8 cellular contexts compared by ENCODE assay signal in genomic region chr1:202811296-202812175, GRCh38. TPM values are rescaled to one million over a fixed set of nuclear protein-coding genes. Genes with fewer than 3 reads are reported as not detected.
DNase-seq lines count a peak whose midpoint lies in the region; ATAC-seq and TF ChIP-seq lines count a peak whose summit lies in the region.

No MANE protein-coding gene starts in this region.

- H3K79me2 ChIP-seq in fibroblast of lung (ENCODE audit: control insufficient read depth, insufficient read depth, low read length) (peaks cover 16% of the 10 kb centered on the region), neural progenitor cell (ENCODE audit: low read depth) (peaks cover 37% of the 10 kb centered on the region)

- peak overlapping the region; percentile 87 for H3K4me3 Mint-ChIP-seq in activated CD4-positive, alpha-beta memory T cell treated with anti-CD3 and anti-CD28 coated beads for 36 hours
- H3K4me3 Mint-ChIP-seq in neural progenitor cell, result peak overlapping the region; percentile 90

- peaks cover 2% of the 10 kb centered on the region for H3K4me1 ChIP-seq in fibroblast of lung (ENCODE audit: control insufficient read depth, extremely low read depth, insufficient read depth, low read length)
- peaks cover 34% of the 10 kb centered on the region for H3K4me1 ChIP-seq in neural progenitor cell

- H3K27me3 ChIP-seq in fibroblast of lung (ENCODE audit: control insufficient read depth, insufficient read depth, low read length), result peaks cover 2% of the 10 kb centered on the region
- peaks cover 20% of the 10 kb centered on the region for H3K27me3 ChIP-seq in neural progenitor cell

- H3K4me3 ChIP-seq in fibroblast of lung (replicated peaks in 1 of 4; ENCODE audit: control extremely low read depth in 1 of 4, insufficient read depth in 1 of 4, low read depth in 3 of 4, low read length in 4 of 4) (peak overlapping the region; percentile 68 to 85 (median 78)), neural progenitor cell (peak overlapping the region; percentile 96)

- no peaks in the 10 kb centered on the region for H3K9me3 Mint-ChIP-seq in activated CD4-positive, alpha-beta memory T cell treated with anti-CD3 and anti-CD28 coated beads for 36 hours
- H3K9me3 Mint-ChIP-seq in neural progenitor cell, result no peaks in the 10 kb centered on the region

- DNase-seq in NCI-H1436 (lab: John Stamatoyannopoulos, UW) (peak; percentile 26), NCI-H1436 treated with DMSO at 0.1 percent for 48 hours (lab: John Stamatoyannopoulos, UW) (no peak), fibroblast of lung (ENCODE audit: low read depth in 2 of 2) (peak in 1 of 2 donors; percentile 8), neural progenitor cell (ENCODE audit: low spot score) (no peak), mesenteric fat pad (ENCODE audit: low spot score) (no peak), A172 (ENCODE audit: low spot score) (no peak)
- peak; percentile 58 for DNase-seq in activated CD4-positive, alpha-beta memory T cell treated with anti-CD3 and anti-CD28 coated beads for 36 hours

- H3K9ac ChIP-seq in fibroblast of lung (ENCODE audit: insufficient read depth, low read length), result peak overlapping the region; percentile 70
- H3K9ac ChIP-seq in neural progenitor cell, result no peak overlapping the region

- H3K27ac Mint-ChIP-seq in activated CD4-positive, alpha-beta memory T cell treated with anti-CD3 and anti-CD28 coated beads for 36 hours, result peak overlapping the region; percentile 20
- peak overlapping the region; percentile 88 for H3K27ac Mint-ChIP-seq in neural progenitor cell

- H3K27me3 Mint-ChIP-seq in activated CD4-positive, alpha-beta memory T cell treated with anti-CD3 and anti-CD28 coated beads for 36 hours, result no peaks in the 10 kb centered on the region
- peaks cover 17% of the 10 kb centered on the region for H3K27me3 Mint-ChIP-seq in neural progenitor cell (ENCODE audit: insufficient read depth, low read depth)

- peaks cover 26% of the 10 kb centered on the region for H3K4me1 Mint-ChIP-seq in activated CD4-positive, alpha-beta memory T cell treated with anti-CD3 and anti-CD28 coated beads for 36 hours (ENCODE audit: low read depth)
- peaks cover 37% of the 10 kb centered on the region for H3K4me1 Mint-ChIP-seq in neural progenitor cell

- H4K20me1 ChIP-seq in fibroblast of lung (ENCODE audit: control insufficient read depth, extremely low read depth, insufficient read depth, low read length), result no peaks in the 10 kb centered on the region
- H4K20me1 ChIP-seq in neural progenitor cell (ENCODE audit: low read depth), result peaks cover 4% of the 10 kb centered on the region

- H3F3A ChIP-seq in neural progenitor cell (ENCODE audit: low read depth), result peaks cover 21% of the 10 kb centered on the region

- intact Hi-C loops in activated CD4-positive, alpha-beta memory T cell treated with anti-CD3 and anti-CD28 coated beads for 36 hours (cut with micrococcal nuclease), result loop anchor here (2.0 to 5.0 kb wide), 5 partner anchors 41 to 649 kb away; partner anchors contain the start of genes KLHL12, PTPN7 and RABIF

- peaks cover under 1% of the 10 kb centered on the region for H3K36me3 Mint-ChIP-seq in activated CD4-positive, alpha-beta memory T cell treated with anti-CD3 and anti-CD28 coated beads for 36 hours
- peaks cover under 1% of the 10 kb centered on the region for H3K36me3 Mint-ChIP-seq in neural progenitor cell

- no peaks in the 10 kb centered on the region for H3K36me3 ChIP-seq in fibroblast of lung (ENCODE audit: control insufficient read depth, insufficient read depth, low read length)
- H3K36me3 ChIP-seq in neural progenitor cell, result no peaks in the 10 kb centered on the region

- POLR2A ChIA-PET in activated CD4-positive, alpha-beta memory T cell treated with anti-CD3 and anti-CD28 coated beads for 36 hours (lab: Charles Lee), result interaction anchor here (1.2 to 1.6 kb wide), 2 partner anchors 15 to 196 kb away, joined by 4 to 5 read pairs; partner anchors contain the start of gene TMEM183A

- peak; percentile 4 for ATAC-seq in HG03280 (IDR thresholded peaks at IDR 0.05; ENCODE audit: unreplicated experiment)

- H3K9me3 ChIP-seq in fibroblast of lung (ENCODE audit: control insufficient read depth, insufficient read depth, low read depth, low read length) (no peaks in the 10 kb centered on the region), neural progenitor cell (ENCODE audit: low read depth) (no peaks in the 10 kb centered on the region)

- CTCF ChIA-PET in activated CD4-positive, alpha-beta memory T cell treated with anti-CD3 and anti-CD28 coated beads for 36 hours (lab: Charles Lee), result no interaction called here

- no peak overlapping the region for H3K27ac ChIP-seq in fibroblast of lung (ENCODE audit: insufficient read depth, low read length)
- no peak overlapping the region for H3K27ac ChIP-seq in neural progenitor cell

- H3K4me2 ChIP-seq in fibroblast of lung (ENCODE audit: extremely low read depth, insufficient read depth, low read length) (peak overlapping the region; percentile 99), neural progenitor cell (peak overlapping the region; percentile 98)

- TF ChIP-seq CTCF in fibroblast of lung (conservative IDR thresholded peaks at IDR 0.05 in 1 of 2, IDR thresholded peaks at IDR 0.05 in 1 of 2; ENCODE audit: low read depth in 1 of 2, low read length in 2 of 2) (no peak), neural progenitor cell (IDR thresholded peaks at IDR 0.05) (no peak)

- H2AFZ ChIP-seq in fibroblast of lung (ENCODE audit: low read length) (peak overlapping the region; percentile 81), neural progenitor cell (replicated peaks) (peak overlapping the region; percentile 13)

RNA-seq across cellular contexts. Expression of gene PCAT6, which starts 0.8 kb away (rescaled TPM):
- total RNA-seq in activated CD4-positive, alpha-beta memory T cell treated with anti-CD3 and anti-CD28 coated beads for 36 hours, result under 1 TPM; 0.76 to 0.77 TPM
- total RNA-seq in fibroblast of lung (0.50 and 0.51 TPM in 2 replicates), neural progenitor cell (ENCODE audit: low replicate concordance) (4.2 TPM in 1 of 2 replicates, not detected in the other), mesenteric fat pad (1.2 TPM)
- 0.61 and 1.1 TPM in 2 replicates for polyA plus RNA-seq in fibroblast of lung
- 2.1 and 2.8 TPM in 2 replicates for polyA plus RNA-seq in fibroblast of lung (2012)
- polyA minus RNA-seq in fibroblast of lung (ENCODE audit: low replicate concordance), result not detected in 2 replicates
- total RNA-seq in A172 (2014; rRNA removed; shearing (Covaris generic)), result not detected in 2 replicates

RNA-seq across cellular contexts. Expression of gene KDM5B, which starts 3.3 kb away (rescaled TPM):
- 10 to 100 TPM; 38.4 to 39.4 TPM for total RNA-seq in activated CD4-positive, alpha-beta memory T cell treated with anti-CD3 and anti-CD28 coated beads for 36 hours
- 65.2 and 82.2 TPM in 2 replicates for total RNA-seq in fibroblast of lung
- 33.5 and 52.0 TPM in 2 replicates for polyA plus RNA-seq in fibroblast of lung
- 17.1 and 30.6 TPM in 2 replicates for polyA plus RNA-seq in fibroblast of lung (2012)
- 38.4 and 47.2 TPM in 2 replicates for polyA minus RNA-seq in fibroblast of lung (ENCODE audit: low replicate concordance)
- 219 and 283 TPM in 2 replicates for total RNA-seq in neural progenitor cell (ENCODE audit: low replicate concordance)
- 33.4 TPM for total RNA-seq in mesenteric fat pad
- total RNA-seq in A172 (2014; rRNA removed; shearing (Covaris generic)), result 58.6 and 59.2 TPM in 2 replicates

Comparison
In these comparisons a context has a peak if more than half of its experiments do, and no peak if none do; other contexts are left out.
1. DNase-seq: peak in NCI-H1436 (single experiment) and activated CD4-positive, alpha-beta memory T cell treated with anti-CD3 and anti-CD28 coated beads for 36 hours (single experiment); none in NCI-H1436 treated with DMSO at 0.1 percent for 48 hours (single experiment), neural progenitor cell (single experiment), mesenteric fat pad (single experiment) and A172 (single experiment).